In genomic region chr19:44002566-44003460, GRCh38 we compare ENCODE assay signal across 8 cellular contexts.
DNase-seq lines count a peak whose midpoint lies in the region; ATAC-seq and TF ChIP-seq lines count a peak whose summit lies in the region.

ZNF230 (plus strand) TSS chr19:44002957; CDS start chr19:44007079, 4,122 bp downstream.

- H3K4me1 ChIP-seq in mucosa of rectum (ENCODE audit: control insufficient read depth in 2 of 2, insufficient read depth in 2 of 2, low read length in 2 of 2), result peaks cover 3 to 10% of the 10 kb centered on the region in 2 donors

- no peaks in the 10 kb centered on the region for H3K27me3 ChIP-seq in mucosa of rectum (ENCODE audit: control insufficient read depth in 2 of 2, insufficient read depth in 2 of 2, low read length in 2 of 2)

- peak within 1 kb of the TSS; percentile 83 to 93 for H3K4me3 ChIP-seq in mucosa of rectum (ENCODE audit: low read length in 2 of 2)

- H3K9me3 ChIP-seq in mucosa of rectum (ENCODE audit: control insufficient read depth in 2 of 2, low read length in 2 of 2), result peaks cover 6 to 10% of the 10 kb centered on the region in 2 donors

- H3K9ac ChIP-seq in mucosa of rectum (ENCODE audit: low read depth in 1 of 2, low read length in 2 of 2), result peak within 1 kb of the TSS; percentile 71 to 82

- peak; percentile 89 for DNase-seq in DMS153 (lab: John Stamatoyannopoulos, UW)
- peak; percentile 64 for DNase-seq in HuH-7.5 (ENCODE audit: low spot score)
- DNase-seq in OCI-M1 (lab: John Stamatoyannopoulos, UW), result peak; percentile 99
- DNase-seq in activated T-cell treated with anti-CD3 and anti-CD28 coated beads, Interleukin-2, amount 50 U/mL, for 1 hour, result peak; percentile 72
- peak; percentile 96 to 97 for DNase-seq in erythroblast (lab: John Stamatoyannopoulos, UW)
- peak; percentile 59 to 79 for DNase-seq in stimulated activated CD8-positive, alpha-beta memory T cell treated with anti-CD3 and anti-CD28 coated beads, Interleukin-4, amount 100 ng/mL, for 4 hours (ENCODE audit: low read depth in 2 of 2, low spot score in 1 of 2)

- peak; percentile 79 for TF ChIP-seq POLR2A in erythroblast (IDR thresholded peaks at IDR 0.05; ENCODE audit: low read length)

- ATAC-seq in GM21528 (IDR thresholded peaks at IDR 0.05; ENCODE audit: low FRiP score, unreplicated experiment), result peak; percentile 83

- H3K27ac ChIP-seq in mucosa of rectum (ENCODE audit: low read depth in 2 of 2, low read length in 2 of 2), result peak within 1 kb of the TSS; percentile 49 to 61

- peaks cover 11 to 13% of the 10 kb centered on the region in 2 donors for H3K36me3 ChIP-seq in mucosa of rectum (ENCODE audit: control insufficient read depth in 2 of 2, insufficient read depth in 2 of 2, low read length in 2 of 2)

Comparison
In these comparisons a context has a peak if more than half of its experiments do, and no peak if none do; other contexts are left out.
1. Peak in every context shown above with its lines: DNase-seq, ATAC-seq, H3K4me3 ChIP-seq and H3K27ac ChIP-seq.